18 cellular contexts compared by ENCODE assay signal in genomic region chr15:36798366-36798765, GRCh38.
DNase-seq lines count a peak whose midpoint lies in the region; ATAC-seq and TF ChIP-seq lines count a peak whose summit lies in the region.
"Had no signal": no experiment of that assay in that cellular context is flagged by ENCODE, and none has a peak within 500 bp of the region (broad histone marks: within the 10 kb centered on the region; RNA-seq: fewer than 3 reads in every experiment).

No MANE protein-coding gene starts in this region.

- no peaks in the 10 kb centered on the region for H3K27me3 ChIP-seq in SK-N-SH (ENCODE audit: insufficient read depth)

- H3K4me3 ChIP-seq in SK-N-SH (ENCODE audit: low read depth in 2 of 2, low read length in 1 of 2) = no peak overlapping the region
- H3K4me3 ChIP-seq: PC-9 had no signal

- TF ChIP-seq CTCF in SK-N-SH (IDR thresholded peaks at IDR 0.05) = no peak

- CTCF ChIA-PET in SK-N-SH (lab: Yijun Ruan, JAX) (no interaction called here), T-cell (lab: Charles Lee) (no interaction called here)

- DNase-seq in GM04504 (ENCODE audit: low read depth) (peak; percentile 65), SK-N-SH (no peak), hepatic stellate cell (ENCODE audit: low spot score) (peak; percentile 11), T-cell (no peak), NCI-H2107 (lab: John Stamatoyannopoulos, UW) (no peak)
- DNase-seq: activated B cell treated with CpG ODN at 0.5 μM for 24 hours; activated CD8-positive, alpha-beta memory T cell treated with anti-CD3 and anti-CD28 coated beads, Interleukin-2, amount 50 U/mL, for 4 hours; central memory CD4-positive, alpha-beta T cell; GDM1; NCI-H2029; NCI-H526 treated with DMSO at 0.1 percent for 48 hours; small intestine; stimulated activated naive B cell treated with anti-CD40 and anti-IgM and Interleukin-4, amounts not matched to agents 10 μg/mL and 1 μg/mL and 100 μg/mL, for 72 hours had no signal

- POLR2A ChIA-PET in SK-N-SH (lab: Yijun Ruan, JAX) = no interaction called here
- POLR2A ChIA-PET in T-cell (lab: Charles Lee) = no interaction called here

- H3K4me3 Mint-ChIP-seq in T-cell = no peak overlapping the region
- H3K4me3 Mint-ChIP-seq: activated B cell treated with CpG ODN at 0.5 μM for 24 hours; activated naive CD4-positive, alpha-beta T cell treated with anti-CD3 and anti-CD28 coated beads, Interleukin-2, amount 50 U/mL, for 24 hours; memory B cell; stimulated activated naive B cell treated with anti-CD40 and anti-IgM and Interleukin-4, amounts not matched to agents 10 μg/mL and 1 μg/mL and 100 μg/mL, for 72 hours had no signal

- H3K79me2 ChIP-seq in SK-N-SH (ENCODE audit: insufficient read depth) = no peaks in the 10 kb centered on the region

- TF ChIP-seq RAD21 in SK-N-SH (IDR thresholded peaks at IDR 0.05; ENCODE audit: low read length) = no peak

- peaks cover 0 to 4% (median 3%) of the 10 kb centered on the region in 3 donors for H3K9me3 Mint-ChIP-seq in T-cell
- H3K9me3 Mint-ChIP-seq: activated naive CD4-positive, alpha-beta T cell treated with anti-CD3 and anti-CD28 coated beads, Interleukin-2, amount 50 U/mL, for 24 hours had no signal

- no peaks in the 10 kb centered on the region for H4K20me1 ChIP-seq in SK-N-SH (ENCODE audit: insufficient read depth)

- H3K4me2 ChIP-seq in SK-N-SH = 0 out of 2 replicates have a peak overlapping the region, but pooled peaks have one; percentile 17
- H3K4me2 ChIP-seq: PC-9 had no signal

- no peaks in the 10 kb centered on the region for H3K27me3 Mint-ChIP-seq in T-cell
- H3K27me3 Mint-ChIP-seq: activated B cell treated with CpG ODN at 0.5 μM for 24 hours; activated naive CD4-positive, alpha-beta T cell treated with anti-CD3 and anti-CD28 coated beads, Interleukin-2, amount 50 U/mL, for 24 hours; memory B cell; stimulated activated naive B cell treated with anti-CD40 and anti-IgM and Interleukin-4, amounts not matched to agents 10 μg/mL and 1 μg/mL and 100 μg/mL, for 72 hours had no signal

- WGBS in SK-N-SH (ENCODE audit: low lambda C conversion rate) = 34% methylated on average over 3 of the region's 3 CpGs

- H3K36me3 Mint-ChIP-seq in T-cell = peaks cover 24% of the 10 kb centered on the region

- H2AFZ ChIP-seq in SK-N-SH (ENCODE audit: low read depth) = 0 out of 2 replicates have a peak overlapping the region, but pooled peaks have one; percentile 31
- H2AFZ ChIP-seq: PC-9 had no signal

- ATAC-seq in GM21576 (IDR thresholded peaks at IDR 0.05; ENCODE audit: unreplicated experiment) (no peak), T-cell (replicated peaks in 1 of 4) (no peak), HG02763 (IDR thresholded peaks at IDR 0.05; ENCODE audit: unreplicated experiment) (no peak)
- ATAC-seq: stimulated activated naive B cell treated with anti-CD40 and anti-IgM and Interleukin-4, amounts not matched to agents 10 μg/mL and 1 μg/mL and 100 μg/mL, for 72 hours had no signal

- H3K9me3 ChIP-seq in SK-N-SH = no peaks in the 10 kb centered on the region

- peak overlapping the region; percentile 58 to 68; a peak in 3 of 4 replicates for H3K27ac ChIP-seq in SK-N-SH (ENCODE audit: low read depth in 2 of 2, low read length in 1 of 2)
- H3K27ac ChIP-seq: PC-9 had no signal

- no peak overlapping the region for H3K9ac ChIP-seq in SK-N-SH

- H3K4me1 ChIP-seq in SK-N-SH (ENCODE audit: control insufficient read depth in 1 of 2, insufficient read depth in 2 of 2, low read depth in 1 of 2, low read length in 1 of 2) = no peaks in the 10 kb centered on the region; a peak in 2 of 4 replicates

- peak in 1 of 2 experiments; percentile 93; a peak in 2 of 4 replicates for TF ChIP-seq EP300 in SK-N-SH (IDR thresholded peaks at IDR 0.05; ENCODE audit: borderline replicate concordance in 1 of 2, low read depth in 1 of 2, low read length in 1 of 2)

- H3K9me2 ChIP-seq in SK-N-SH = no peaks in the 10 kb centered on the region

- H3K36me3 ChIP-seq in SK-N-SH (replicated peaks in 1 of 2; ENCODE audit: control insufficient read depth in 1 of 2, insufficient read depth in 2 of 2, low read length in 1 of 2) = peaks cover 0 to 4% of the 10 kb centered on the region in 2 experiments

- H3F3A ChIP-seq in SK-N-SH (replicated peaks; ENCODE audit: insufficient read depth) = peaks cover 16% of the 10 kb centered on the region

- H3K4me1 Mint-ChIP-seq in T-cell = no peaks in the 10 kb centered on the region
- H3K4me1 Mint-ChIP-seq: activated B cell treated with CpG ODN at 0.5 μM for 24 hours; activated naive CD4-positive, alpha-beta T cell treated with anti-CD3 and anti-CD28 coated beads, Interleukin-2, amount 50 U/mL, for 24 hours; memory B cell; stimulated activated naive B cell treated with anti-CD40 and anti-IgM and Interleukin-4, amounts not matched to agents 10 μg/mL and 1 μg/mL and 100 μg/mL, for 72 hours had no signal

- no peak overlapping the region for H3K27ac Mint-ChIP-seq in T-cell
- H3K27ac Mint-ChIP-seq: activated B cell treated with CpG ODN at 0.5 μM for 24 hours; activated naive CD4-positive, alpha-beta T cell treated with anti-CD3 and anti-CD28 coated beads, Interleukin-2, amount 50 U/mL, for 24 hours; memory B cell; stimulated activated naive B cell treated with anti-CD40 and anti-IgM and Interleukin-4, amounts not matched to agents 10 μg/mL and 1 μg/mL and 100 μg/mL, for 72 hours had no signal

TF ChIP-seq in SK-N-SH, 30 proteins besides CTCF, POLR2A, EP300 and RAD21 (continues in another document):
- TF ChIP-seq ZBTB33 (IDR thresholded peaks at IDR 0.05; ENCODE audit: borderline replicate concordance, low read depth) (peak; percentile 55; the same call in 1 of the 2 replicates), IRF3 (IDR thresholded peaks at IDR 0.05; ENCODE audit: low read depth, low read length) (no peak), ELF1 (IDR thresholded peaks at IDR 0.05) (no peak), FOXM1 (IDR thresholded peaks at IDR 0.05; ENCODE audit: low read depth) (peak; percentile 81; the same call in 1 of the 2 replicates), GATA2 (CRISPR knock-in tag; IDR thresholded peaks at IDR 0.05) (no peak), RCOR1 (IDR thresholded peaks at IDR 0.05; ENCODE audit: low read length) (no peak), FOSL2 (IDR thresholded peaks at IDR 0.05; ENCODE audit: borderline replicate concordance, low read depth) (peak; percentile 83; the same call in 1 of the 2 replicates), CHD2 (IDR thresholded peaks at IDR 0.05; ENCODE audit: low read length, partially characterized antibody) (no peak), MXI1 (IDR thresholded peaks at IDR 0.05; ENCODE audit: low read depth, low read length) (no peak), USF1 (IDR thresholded peaks at IDR 0.05; ENCODE audit: borderline replicate concordance, low read depth) (no peak), PBX3 (IDR thresholded peaks at IDR 0.05) (peak; percentile 94), TEAD4 (IDR thresholded peaks at IDR 0.05; ENCODE audit: borderline replicate concordance, insufficient read depth) (peak; percentile 87), POLR2AphosphoS5 (IDR thresholded peaks at IDR 0.05; ENCODE audit: low read depth, low read length) (peak; percentile 35; the same call in 1 of the 2 replicates), SMC3 (IDR thresholded peaks at IDR 0.05; ENCODE audit: low read depth, low read length) (no peak), MAX (IDR thresholded peaks at IDR 0.05; ENCODE audit: low read depth) (no peak), RXRA (IDR thresholded peaks at IDR 0.05; ENCODE audit: borderline replicate concordance, low read depth) (peak; percentile 84), FOXJ3 (CRISPR knock-in tag; IDR thresholded peaks at IDR 0.05) (no peak)

Comparison
In these comparisons a context has a peak if more than half of its experiments do, and no peak if none do; other contexts are left out.
1. DNase-seq: peak in GM04504 (single experiment) and hepatic stellate cell (single experiment); none in SK-N-SH (single experiment), T-cell (0 of 34) and NCI-H2107 (single experiment).